Comparison of ENCODE assay signal across 34 cellular contexts in genomic region chr2:47126783-47127182, GRCh38. TPM values are rescaled to one million over a fixed set of nuclear protein-coding genes. Genes with fewer than 3 reads are reported as not detected.
"Had no signal": no experiment of that assay in that cellular context is flagged by ENCODE, and none has a peak within 500 bp of the region (broad histone marks: within the 10 kb centered on the region; RNA-seq: fewer than 3 reads in every experiment).

No MANE protein-coding gene starts in this region.

- H3K4me1 ChIP-seq: adrenal gland, ascending aorta, body of pancreas, breast epithelium had no signal

- H3K9me3 ChIP-seq: adrenal gland, body of pancreas, breast epithelium had no signal

- H3K27ac ChIP-seq: adrenal gland, ascending aorta, body of pancreas, brain microvascular endothelial cell, breast epithelium, cardiac muscle cell had no signal

- H3K4me3 ChIP-seq: adrenal gland, ascending aorta, body of pancreas, breast epithelium, cardiac muscle cell had no signal

- DNase-seq: activated effector memory CD4-positive, alpha-beta T cell treated with anti-CD3 and anti-CD28 coated beads, Interleukin-2, amount 50 U/mL, for 16 hours; activated effector memory CD4-positive, alpha-beta T cell treated with Interleukin-2 at 50 U/mL for 16 hours; activated gamma-delta T cell; activated gamma-delta T cell treated with Interleukin-2 at 50 U/mL for 16 hours; activated naive CD4-positive, alpha-beta T cell; activated naive CD4-positive, alpha-beta T cell treated with anti-CD3 and anti-CD28 coated beads for 36 hours; activated naive CD4-positive, alpha-beta T cell treated with anti-CD3 and anti-CD28 coated beads, Interleukin-2, amount 10 ng/mL, durations not matched to agents 7 days and 5 days; activated naive CD4-positive, alpha-beta T cell treated with anti-CD3 and anti-CD28 coated beads, Interleukin-2, amount 50 U/mL, for 16 hours; activated naive CD4-positive, alpha-beta T cell treated with Interleukin-2 at 50 U/mL for 16 hours; activated naive CD8-positive, alpha-beta T cell treated with anti-CD3 and anti-CD28 coated beads for 36 hours; activated naive CD8-positive, alpha-beta T cell treated with anti-CD3 and anti-CD28 coated beads, Interleukin-2, amount 10 ng/mL, durations not matched to agents 7 days and 5 days; activated naive CD8-positive, alpha-beta T cell treated with anti-CD3 and anti-CD28 coated beads, Interleukin-2, amount 50 U/mL, for 24 hours; activated T-cell treated with anti-CD3 and anti-CD28 coated beads, Interleukin-2, amount 50 U/mL, for 1 hour; activated T-cell treated with anti-CD3 and anti-CD28 coated beads, Interleukin-2, amount 50 U/mL, for 24 hours; activated T-cell treated with anti-CD3 and anti-CD28 coated beads, Interleukin-2, amount 50 U/mL, for 4 hours; activated T-cell treated with anti-CD3 and anti-CD28 coated beads, Interleukin-2, amount 50 U/mL, for 48 hours; activated T-cell treated with anti-CD3 and anti-CD28 coated beads, Interleukin-2, amount 50 U/mL, for 72 hours; adrenal gland; amniotic stem cell; amygdala; anterior cingulate cortex; aorta; body of pancreas; brain microvascular endothelial cell; caudate nucleus; central memory CD4-positive, alpha-beta T cell; cerebellar nuclear complex had no signal

- H3K27me3 ChIP-seq: adrenal gland, ascending aorta, body of pancreas, brain microvascular endothelial cell, breast epithelium, cardiac muscle cell had no signal

- H3K36me3 ChIP-seq: adrenal gland, ascending aorta, brain microvascular endothelial cell, breast epithelium, cardiac muscle cell had no signal

- ATAC-seq: activated naive CD4-positive, alpha-beta T cell treated with anti-CD3 and anti-CD28 coated beads, Interleukin-2, amount 50 U/mL, for 72 hours; activated naive CD8-positive, alpha-beta T cell treated with anti-CD3 and anti-CD28 coated beads, Interleukin-2, amount 50 U/mL, for 24 hours; activated T-cell treated with anti-CD3 and anti-CD28 coated beads, Interleukin-2, amount 50 U/mL, for 4 hours; activated T-cell treated with anti-CD3 and anti-CD28 coated beads, Interleukin-2, amount 50 U/mL, for 72 hours; activated T-helper 17 cell treated with anti-CD3 and anti-CD28 coated beads, Interleukin-2, amount 50 U/mL, for 72 hours; body of pancreas had no signal

RNA-seq across cellular contexts. Expression of gene STPG4, which starts 28.3 kb away (rescaled TPM):
- total RNA-seq: activated naive CD8-positive, alpha-beta T cell treated with anti-CD3 and anti-CD28 coated beads for 36 hours; activated T-cell treated with anti-CD3 and anti-CD28 coated beads, Interleukin-2, amount 50 U/mL, for 4 hours; activated T-cell treated with anti-CD3 and anti-CD28 coated beads, Interleukin-2, amount 50 U/mL, for 72 hours; activated T-helper 2 cell treated with anti-CD3 and anti-CD28 coated beads, Interferon-gamma antibody, Interleukin-2, Interleukin-4, amounts not matched to agents 10 μg/mL and 5 μg/mL and 100 μg/mL, durations not matched to agents 14 hours and 24 hours and 36 hours; adrenal gland; ascending aorta; body of pancreas; cardiac muscle cell; cardiac septum had no signal
